ENCODE assay signal across 13 cellular contexts in the genomic region with DNA sequence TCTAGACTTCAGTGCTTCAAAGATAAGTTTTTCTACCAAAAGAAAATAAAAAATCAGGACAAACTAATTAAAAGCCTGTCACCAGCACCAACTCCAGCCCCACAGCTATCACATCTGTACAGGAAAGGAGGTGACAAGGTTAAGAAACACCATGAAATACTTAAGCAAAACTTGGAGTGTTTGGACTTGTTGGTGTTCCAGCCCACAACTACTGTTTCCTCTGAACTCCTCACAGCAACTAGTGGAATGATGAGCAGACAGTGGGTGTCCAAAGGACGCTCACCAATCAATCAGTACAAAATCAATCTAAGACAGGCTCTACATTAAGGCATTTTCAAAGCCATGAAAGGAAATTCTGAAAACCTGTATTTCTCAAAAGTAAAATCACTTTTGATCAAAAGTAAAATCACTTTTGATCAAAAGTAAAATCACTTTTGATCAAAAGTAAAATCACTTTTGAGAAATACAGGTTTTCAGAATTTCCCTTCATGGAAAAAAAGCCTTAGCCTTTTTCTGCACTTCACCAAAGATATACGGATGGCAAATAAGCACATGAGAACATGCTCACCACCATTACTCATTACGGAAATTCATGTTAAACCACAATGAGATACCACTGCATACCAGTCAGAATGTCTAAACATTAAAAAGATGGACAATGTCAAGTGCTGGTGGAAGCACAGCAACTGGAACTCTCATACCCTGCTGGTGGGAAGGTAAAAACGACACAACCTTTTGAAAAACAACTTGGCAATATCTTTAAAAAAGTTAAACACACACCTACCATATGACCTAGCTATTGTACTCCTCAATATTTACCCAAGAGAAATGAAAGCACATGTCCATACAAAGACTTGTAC.
DNase-seq lines count a peak whose midpoint lies in the region; ATAC-seq and TF ChIP-seq lines count a peak whose summit lies in the region.
"Had no signal": no experiment of that assay in that cellular context is flagged by ENCODE, and none has a peak within 500 bp of the region (broad histone marks: within the 10 kb centered on the region; RNA-seq: fewer than 3 reads in every experiment).

No MANE protein-coding gene starts in this region.

- H3K27ac ChIP-seq in CD4-positive, CD25-positive, alpha-beta regulatory T cell (ENCODE audit: insufficient read depth, low read length, poor library complexity, severe bottlenecking) = no peak overlapping the region
- H3K27ac ChIP-seq: hepatocyte had no signal

- no peak overlapping the region for H3K4me3 Mint-ChIP-seq in CD4-positive, CD25-positive, alpha-beta regulatory T cell
- peak overlapping the region; percentile 35; the same call in 1 of the 2 replicates for H3K4me3 Mint-ChIP-seq in HFFc6
- no peak overlapping the region for H3K4me3 Mint-ChIP-seq in activated naive CD8-positive, alpha-beta T cell treated with anti-CD3 and anti-CD28 coated beads, Interleukin-2, amount 50 U/mL, for 24 hours
- no peak overlapping the region for H3K4me3 Mint-ChIP-seq in stimulated activated memory B cell treated with anti-CD40 and anti-IgM and Interleukin-4, amounts not matched to agents 10 μg/mL and 1 μg/mL and 100 μg/mL, for 72 hours
- H3K4me3 Mint-ChIP-seq: activated B cell treated with CpG ODN at 0.5 μM for 24 hours had no signal

- H3K4me1 ChIP-seq in CD4-positive, CD25-positive, alpha-beta regulatory T cell (ENCODE audit: control insufficient read depth, insufficient read depth, low read length, poor library complexity, severe bottlenecking) = peaks cover 4% of the 10 kb centered on the region

- peak; percentile 60 for TF ChIP-seq CTCF in HFFc6 (IDR thresholded peaks at IDR 0.05)

- H3K36me3 ChIP-seq in CD4-positive, CD25-positive, alpha-beta regulatory T cell (ENCODE audit: control insufficient read depth, insufficient read depth, low read length) = peaks cover 6% of the 10 kb centered on the region

- H3K9me3 Mint-ChIP-seq in CD4-positive, CD25-positive, alpha-beta regulatory T cell = no peaks in the 10 kb centered on the region
- peaks cover 19% of the 10 kb centered on the region for H3K9me3 Mint-ChIP-seq in HFFc6
- peaks cover 7% of the 10 kb centered on the region for H3K9me3 Mint-ChIP-seq in activated naive CD8-positive, alpha-beta T cell treated with anti-CD3 and anti-CD28 coated beads, Interleukin-2, amount 50 U/mL, for 24 hours
- no peaks in the 10 kb centered on the region for H3K9me3 Mint-ChIP-seq in stimulated activated memory B cell treated with anti-CD40 and anti-IgM and Interleukin-4, amounts not matched to agents 10 μg/mL and 1 μg/mL and 100 μg/mL, for 72 hours
- H3K9me3 Mint-ChIP-seq: activated B cell treated with CpG ODN at 0.5 μM for 24 hours had no signal

- no peaks in the 10 kb centered on the region for H3K27me3 ChIP-seq in CD4-positive, CD25-positive, alpha-beta regulatory T cell (ENCODE audit: control insufficient read depth, insufficient read depth, low read length)
- H3K27me3 ChIP-seq: hepatocyte had no signal

- DNase-seq in CD4-positive, CD25-positive, alpha-beta regulatory T cell = peak in 1 of 3 donors; percentile 39
- DNase-seq in HFFc6 (peak; percentile 85), iris pigment epithelial cell (ENCODE audit: low read depth) (peak; percentile 94)
- DNase-seq in activated naive CD8-positive, alpha-beta T cell treated with anti-CD3 and anti-CD28 coated beads, Interleukin-2, amount 50 U/mL, for 24 hours = no peak
- DNase-seq: activated B cell treated with CpG ODN at 0.5 μM for 24 hours, H7, NCI-H1694, small intestine had no signal

- H3K4me1 Mint-ChIP-seq in CD4-positive, CD25-positive, alpha-beta regulatory T cell = peaks cover 15 to 45% (median 21%) of the 10 kb centered on the region in 4 donors
- H3K4me1 Mint-ChIP-seq in HFFc6 (ENCODE audit: low read depth) = peaks cover 76% of the 10 kb centered on the region
- peaks cover 50% of the 10 kb centered on the region for H3K4me1 Mint-ChIP-seq in activated naive CD8-positive, alpha-beta T cell treated with anti-CD3 and anti-CD28 coated beads, Interleukin-2, amount 50 U/mL, for 24 hours
- H3K4me1 Mint-ChIP-seq in stimulated activated memory B cell treated with anti-CD40 and anti-IgM and Interleukin-4, amounts not matched to agents 10 μg/mL and 1 μg/mL and 100 μg/mL, for 72 hours = peaks cover 33% of the 10 kb centered on the region

- H3K27me3 Mint-ChIP-seq in CD4-positive, CD25-positive, alpha-beta regulatory T cell = peaks cover 3% of the 10 kb centered on the region
- peaks cover 1% of the 10 kb centered on the region; the same call in 1 of the 2 replicates for H3K27me3 Mint-ChIP-seq in HFFc6 (ENCODE audit: insufficient read depth)
- H3K27me3 Mint-ChIP-seq in activated naive CD8-positive, alpha-beta T cell treated with anti-CD3 and anti-CD28 coated beads, Interleukin-2, amount 50 U/mL, for 24 hours = no peaks in the 10 kb centered on the region
- no peaks in the 10 kb centered on the region for H3K27me3 Mint-ChIP-seq in stimulated activated memory B cell treated with anti-CD40 and anti-IgM and Interleukin-4, amounts not matched to agents 10 μg/mL and 1 μg/mL and 100 μg/mL, for 72 hours
- H3K27me3 Mint-ChIP-seq: activated B cell treated with CpG ODN at 0.5 μM for 24 hours had no signal

- H3K4me3 ChIP-seq in CD4-positive, CD25-positive, alpha-beta regulatory T cell (ENCODE audit: low read depth, low read length) = no peak overlapping the region
- H3K4me3 ChIP-seq: hepatocyte had no signal

- H3K9me3 ChIP-seq in CD4-positive, CD25-positive, alpha-beta regulatory T cell (ENCODE audit: control insufficient read depth in 2 of 2, low read length in 2 of 2) = no peaks in the 10 kb centered on the region

- peak overlapping the region in 1 of 3 donors; percentile 69 for H3K27ac Mint-ChIP-seq in CD4-positive, CD25-positive, alpha-beta regulatory T cell
- H3K27ac Mint-ChIP-seq in HFFc6 = peak overlapping the region; percentile 76
- peak overlapping the region; percentile 57 for H3K27ac Mint-ChIP-seq in activated naive CD8-positive, alpha-beta T cell treated with anti-CD3 and anti-CD28 coated beads, Interleukin-2, amount 50 U/mL, for 24 hours
- H3K27ac Mint-ChIP-seq in stimulated activated memory B cell treated with anti-CD40 and anti-IgM and Interleukin-4, amounts not matched to agents 10 μg/mL and 1 μg/mL and 100 μg/mL, for 72 hours = no peak overlapping the region
- H3K27ac Mint-ChIP-seq: activated B cell treated with CpG ODN at 0.5 μM for 24 hours had no signal

- peak; percentile 44 to 50 for ATAC-seq in CD4-positive, CD25-positive, alpha-beta regulatory T cell (ENCODE audit: low read depth in 2 of 2)
- ATAC-seq in activated naive CD8-positive, alpha-beta T cell treated with anti-CD3 and anti-CD28 coated beads, Interleukin-2, amount 50 U/mL, for 24 hours = peak; percentile 89
- ATAC-seq in HG03354 (IDR thresholded peaks at IDR 0.05; ENCODE audit: poor library complexity, severe bottlenecking, unreplicated experiment) = no peak
- no peak for ATAC-seq in stimulated activated memory B cell treated with anti-CD40 and anti-IgM and Interleukin-4, amounts not matched to agents 10 μg/mL and 1 μg/mL and 100 μg/mL, for 72 hours
- ATAC-seq in GM18517 (IDR thresholded peaks at IDR 0.05; ENCODE audit: unreplicated experiment) = no peak
- no peak for ATAC-seq in GM18511 (IDR thresholded peaks at IDR 0.05; ENCODE audit: unreplicated experiment)

- H3K36me3 Mint-ChIP-seq in CD4-positive, CD25-positive, alpha-beta regulatory T cell = peaks cover 32% of the 10 kb centered on the region
- H3K36me3 Mint-ChIP-seq in HFFc6 (ENCODE audit: low read depth) = peaks cover 48% of the 10 kb centered on the region
- peaks cover 20% of the 10 kb centered on the region for H3K36me3 Mint-ChIP-seq in activated naive CD8-positive, alpha-beta T cell treated with anti-CD3 and anti-CD28 coated beads, Interleukin-2, amount 50 U/mL, for 24 hours (ENCODE audit: low read depth)
- peaks cover 32% of the 10 kb centered on the region for H3K36me3 Mint-ChIP-seq in stimulated activated memory B cell treated with anti-CD40 and anti-IgM and Interleukin-4, amounts not matched to agents 10 μg/mL and 1 μg/mL and 100 μg/mL, for 72 hours

Comparison
In these comparisons a context has a peak if more than half of its experiments do, and no peak if none do; other contexts are left out.
1. ATAC-seq: peak in CD4-positive, CD25-positive, alpha-beta regulatory T cell (2 of 2) and activated naive CD8-positive, alpha-beta T cell treated with anti-CD3 and anti-CD28 coated beads, Interleukin-2, amount 50 U/mL, for 24 hours (single experiment); none in HG03354 (single experiment), stimulated activated memory B cell treated with anti-CD40 and anti-IgM and Interleukin-4, amounts not matched to agents 10 μg/mL and 1 μg/mL and 100 μg/mL, for 72 hours (single experiment), GM18517 (single experiment) and GM18511 (single experiment).